1 cellular context compared by ENCODE assay signal in genomic region chr6:142758257-142759025, GRCh38.
TF ChIP-seq lines count a peak whose summit lies in the region.

No MANE protein-coding gene starts in this region.

TF ChIP-seq in SK-N-SH, 30 proteins besides CTCF, POLR2A, EP300 and RAD21 (continued from another document):
- TF ChIP-seq NFIC (IDR thresholded peaks at IDR 0.05; ENCODE audit: borderline replicate concordance): no peak
- no peak for TF ChIP-seq FOXJ3 (CRISPR knock-in tag; IDR thresholded peaks at IDR 0.05)
- TF ChIP-seq MXI1 (IDR thresholded peaks at IDR 0.05; ENCODE audit: low read depth, low read length): no peak
- TF ChIP-seq RXRA (IDR thresholded peaks at IDR 0.05; ENCODE audit: borderline replicate concordance, low read depth): no peak
- no peak for TF ChIP-seq TEAD4 (IDR thresholded peaks at IDR 0.05; ENCODE audit: borderline replicate concordance, insufficient read depth)
- TF ChIP-seq GATA2 (CRISPR knock-in tag; IDR thresholded peaks at IDR 0.05): no peak
- TF ChIP-seq ELF1 (IDR thresholded peaks at IDR 0.05): no peak
- TF ChIP-seq CHD2 (IDR thresholded peaks at IDR 0.05; ENCODE audit: low read length, partially characterized antibody): no peak
- no peak for TF ChIP-seq EZH2phosphoT487 (IDR thresholded peaks at IDR 0.05; ENCODE audit: borderline replicate concordance, low read depth)
- no peak for TF ChIP-seq TCF12 (IDR thresholded peaks at IDR 0.05)
- TF ChIP-seq TAF1 (IDR thresholded peaks at IDR 0.05; ENCODE audit: borderline replicate concordance, low read depth, low read length): no peak
- TF ChIP-seq YY1 (IDR thresholded peaks at IDR 0.05; ENCODE audit: low read depth): no peak
- TF ChIP-seq JUND (IDR thresholded peaks at IDR 0.05): no peak
- TF ChIP-seq RCOR1 (IDR thresholded peaks at IDR 0.05; ENCODE audit: low read length): no peak
TF ChIP-seq in SK-N-SH: peak in this region for 0.
